In the genomic region with DNA sequence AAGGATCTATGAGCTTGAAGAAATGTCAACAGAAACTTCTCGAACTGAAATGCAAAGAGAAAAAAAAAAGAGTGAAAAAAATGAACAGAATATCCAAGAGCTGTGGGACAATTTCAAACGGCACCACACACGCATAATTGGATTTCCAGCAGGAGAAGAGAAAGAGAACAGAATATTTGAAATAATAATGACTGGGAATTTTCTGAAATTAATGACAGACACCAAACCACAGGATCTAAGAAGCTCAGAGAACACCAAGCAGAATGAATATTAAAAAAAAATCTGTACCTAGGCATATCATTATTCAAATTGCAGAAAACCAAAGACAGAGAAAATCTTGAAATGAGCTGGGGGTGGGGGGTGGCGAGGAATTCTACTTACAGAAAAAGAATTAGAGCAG, we compare ENCODE assay signal across 3 cellular contexts.
"Had no signal": no experiment of that assay in that cellular context is flagged by ENCODE, and none has a peak within 500 bp of the region (broad histone marks: within the 10 kb centered on the region; RNA-seq: fewer than 3 reads in every experiment).

No MANE protein-coding gene starts in this region.

- DNase-seq: GDM1, GF-D8 had no signal

- H3K4me3 ChIP-seq: GM12878 had no signal
